9 cellular contexts compared by ENCODE assay signal in the genomic region with DNA sequence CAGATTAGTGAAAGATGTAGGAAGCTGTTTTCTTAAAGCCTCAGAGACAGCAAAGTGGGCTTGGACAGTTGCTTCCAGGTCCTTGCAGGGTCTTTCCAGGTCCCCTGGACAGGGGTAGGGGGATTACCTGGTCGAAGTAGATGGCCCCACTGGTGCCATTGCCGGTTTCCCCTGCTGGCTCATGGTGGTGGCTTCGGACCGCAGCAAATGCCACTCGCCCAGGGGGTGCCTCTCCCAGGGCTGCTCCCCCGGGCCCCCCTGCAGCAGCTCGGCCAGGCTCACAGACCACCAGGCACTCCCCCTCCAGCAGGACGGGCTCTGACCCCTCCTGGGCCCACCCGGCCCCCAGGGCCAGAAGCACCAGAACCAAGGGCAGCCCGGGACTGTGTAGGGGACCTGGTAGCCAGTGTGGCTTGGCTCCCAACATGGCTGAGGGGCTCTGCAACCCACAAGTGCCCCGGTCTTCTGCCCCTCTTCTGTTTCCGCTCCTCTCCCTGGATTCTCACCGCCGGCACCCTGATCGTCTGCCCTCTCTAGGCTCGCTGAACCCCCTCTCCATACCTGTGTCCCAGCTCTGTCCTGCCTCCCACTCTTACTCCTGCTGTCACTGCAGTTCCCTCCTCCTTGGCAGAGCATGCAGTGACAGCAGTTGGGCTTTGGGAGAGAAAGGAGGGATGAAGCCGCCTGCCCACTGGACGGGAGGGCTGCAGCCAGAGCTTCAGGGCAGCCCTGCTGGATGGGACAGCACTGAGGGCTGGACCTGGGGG. TPM values are rescaled to one million over a fixed set of nuclear protein-coding genes. Genes with fewer than 3 reads are reported as not detected.
DNase-seq lines count a peak whose midpoint lies in the region; ATAC-seq and TF ChIP-seq lines count a peak whose summit lies in the region.
"Had no signal": no experiment of that assay in that cellular context is flagged by ENCODE, and none has a peak within 500 bp of the region (broad histone marks: within the 10 kb centered on the region; RNA-seq: fewer than 3 reads in every experiment).

No MANE protein-coding gene starts in this region.

- no peak for DNase-seq in AG10803 (ENCODE audit: low read depth)
- DNase-seq in cerebellum (ENCODE audit: low spot score): peak; percentile 90
- DNase-seq in naive thymus-derived CD8-positive, alpha-beta T cell: peak in 1 of 10 donors; percentile 63
- no peak for DNase-seq in NCI-H774 (lab: John Stamatoyannopoulos, UW)
- no peak for DNase-seq in EL
- DNase-seq in NCI-H2196 (lab: John Stamatoyannopoulos, UW; ENCODE audit: unreplicated experiment): no peak
- DNase-seq: NCI-H446 treated with DMSO at 0.1 percent for 48 hours had no signal

- no peaks in the 10 kb centered on the region for H3K79me2 ChIP-seq in KMS-11 (ENCODE audit: insufficient read depth, low read depth)

- peak overlapping the region in 9 of 10 donors; percentile 77 to 93 (median 89) for H3K4me3 Mint-ChIP-seq in naive thymus-derived CD8-positive, alpha-beta T cell

- peaks cover 0 to 21% (median 0%) of the 10 kb centered on the region in 3 donors for H3K36me3 Mint-ChIP-seq in naive thymus-derived CD8-positive, alpha-beta T cell

- no peaks in the 10 kb centered on the region for H3K27me3 Mint-ChIP-seq in naive thymus-derived CD8-positive, alpha-beta T cell

- H3K27me3 ChIP-seq in KMS-11 (ENCODE audit: insufficient read depth, low read depth): no peaks in the 10 kb centered on the region

- no peak for ATAC-seq in naive thymus-derived CD8-positive, alpha-beta T cell
- ATAC-seq in GM19452 (IDR thresholded peaks at IDR 0.05; ENCODE audit: unreplicated experiment): no peak

- H3K9ac ChIP-seq in KMS-11: peak overlapping the region; percentile 87

- no peaks in the 10 kb centered on the region for H3K9me3 Mint-ChIP-seq in naive thymus-derived CD8-positive, alpha-beta T cell

- POLR2A ChIA-PET in naive thymus-derived CD8-positive, alpha-beta T cell (lab: Charles Lee): interaction anchor here (0.5 to 5.2 kb wide), 9 partner anchors 9 to 215 kb away, joined by 3 to 110 read pairs (median 4); partner anchors contain the start of genes ADCY4, NFATC4, RABGGTA and SDR39U1

- peaks cover 18% of the 10 kb centered on the region for H3K4me1 ChIP-seq in KMS-11 (ENCODE audit: low read depth, poor library complexity, severe bottlenecking)

- peak overlapping the region; percentile 94 for H3K27ac ChIP-seq in KMS-11

- H3K4me2 ChIP-seq in KMS-11: peak overlapping the region; percentile 86

- H3K4me3 ChIP-seq in AG10803 (ENCODE audit: low read length): peak overlapping the region; percentile 79
- H3K4me3 ChIP-seq in KMS-11 (IDR thresholded peaks at IDR 0.05; ENCODE audit: insufficient read depth, low read depth, low read length): no peak overlapping the region

- peak overlapping the region; percentile 39; the same call in 1 of the 2 replicates for H2AFZ ChIP-seq in KMS-11 (ENCODE audit: low read depth)

- H3K4me1 Mint-ChIP-seq in naive thymus-derived CD8-positive, alpha-beta T cell: peaks cover 25 to 54% (median 47%) of the 10 kb centered on the region in 4 donors

- TF ChIP-seq CTCF in AG10803 (conservative IDR thresholded peaks at IDR 0.05; ENCODE audit: low read length) (no peak), KMS-11 (conservative IDR thresholded peaks at IDR 0.05; ENCODE audit: low read depth, low read length) (no peak)

- no peaks in the 10 kb centered on the region for H3K36me3 ChIP-seq in KMS-11 (ENCODE audit: insufficient read depth)

- peak overlapping the region; percentile 87 to 100 (median 99) for H3K27ac Mint-ChIP-seq in naive thymus-derived CD8-positive, alpha-beta T cell

- no peaks in the 10 kb centered on the region for H4K20me1 ChIP-seq in KMS-11 (ENCODE audit: insufficient read depth)

RNA-seq across cellular contexts. Expression of gene CBLN3, which starts 0.7 kb away (rescaled TPM):
- 0.91 TPM for total RNA-seq in cerebellum
- total RNA-seq in naive thymus-derived CD8-positive, alpha-beta T cell: 1 to 10 TPM; 3.9 to 4.8 TPM
- polyA plus RNA-seq in naive thymus-derived CD8-positive, alpha-beta T cell: under 1 TPM in 1 of 3 donors, not detected in 2; 0.23 TPM

RNA-seq across cellular contexts. Expression of gene KHNYN, which starts 0.9 kb away (rescaled TPM):
- 21.9 TPM for total RNA-seq in cerebellum
- total RNA-seq in naive thymus-derived CD8-positive, alpha-beta T cell: 100 to 1,000 TPM; 142 to 150 TPM
- polyA plus RNA-seq in naive thymus-derived CD8-positive, alpha-beta T cell: 10 to 100 TPM in 2 of 3 donors, 1 to 10 TPM in 1; 9.1 to 16.9 (median 10.6) TPM

RNA-seq across cellular contexts. Expression of gene SDR39U1, which starts 13.8 kb away (rescaled TPM):
- 17.6 TPM for total RNA-seq in cerebellum
- 100 to 1,000 TPM; 140 to 145 TPM for total RNA-seq in naive thymus-derived CD8-positive, alpha-beta T cell
- 10 to 100 TPM; 70.3 to 90.8 (median 89.5) TPM for polyA plus RNA-seq in naive thymus-derived CD8-positive, alpha-beta T cell

RNA-seq across cellular contexts. Expression of gene NYNRIN, which starts 30.0 kb away (rescaled TPM):
- total RNA-seq in cerebellum: 31.8 TPM
- total RNA-seq in naive thymus-derived CD8-positive, alpha-beta T cell: under 1 TPM; 0.29 to 0.36 TPM
- polyA plus RNA-seq in naive thymus-derived CD8-positive, alpha-beta T cell: under 1 TPM in 1 of 3 donors, not detected in 2; 0.13 TPM
